22 cellular contexts compared by ENCODE assay signal in genomic region chr2:66281980-66282379, GRCh38.
"Had no signal": no experiment of that assay in that cellular context is flagged by ENCODE, and none has a peak within 500 bp of the region (broad histone marks: within the 10 kb centered on the region; RNA-seq: fewer than 3 reads in every experiment).

No MANE protein-coding gene starts in this region.

- H3K79me2 ChIP-seq: hepatocyte had no signal

- ATAC-seq: foreskin keratinocyte; gastroesophageal sphincter; heart left ventricle; left colon; left lung; left ventricle myocardium superior; naive thymus-derived CD4-positive, alpha-beta T cell had no signal

- H3K36me3 ChIP-seq: esophagus muscularis mucosa, gastroesophageal sphincter, heart left ventricle, left lung had no signal

- DNase-seq: dermis blood vessel endothelial cell; dorsolateral prefrontal cortex; effector CD4-positive, alpha-beta T cell; effector memory CD4-positive, alpha-beta T cell; heart left ventricle; hypothalamus; immature natural killer cell; islet precursor cell; kidney; left colon; left lung; left ventricle myocardium superior; mammary epithelial cell; mesenchymal stem cell; midbrain; naive thymus-derived CD4-positive, alpha-beta T cell had no signal

- H3K4me1 ChIP-seq: esophagus muscularis mucosa, foreskin keratinocyte, gastroesophageal sphincter, heart left ventricle, left lung had no signal

- H3K27me3 ChIP-seq: foreskin keratinocyte, gastroesophageal sphincter, heart left ventricle, hepatocyte, left lung had no signal

- H3K4me3 ChIP-seq: coronary artery, dorsolateral prefrontal cortex, esophagus muscularis mucosa, gastroesophageal sphincter, heart left ventricle, hepatocyte, left lung, lung had no signal

- H3K4me3 Mint-ChIP-seq: immature natural killer cell; naive thymus-derived CD4-positive, alpha-beta T cell had no signal

- H3K4me1 Mint-ChIP-seq: immature natural killer cell; naive thymus-derived CD4-positive, alpha-beta T cell had no signal

- H3K27ac ChIP-seq: coronary artery, dorsolateral prefrontal cortex, esophagus muscularis mucosa, foreskin keratinocyte, gastroesophageal sphincter, heart left ventricle, hepatocyte, left lung had no signal

- H3K4me2 ChIP-seq: hepatocyte had no signal

- H3K27ac Mint-ChIP-seq: immature natural killer cell; naive thymus-derived CD4-positive, alpha-beta T cell had no signal

- H3K36me3 Mint-ChIP-seq: immature natural killer cell; naive thymus-derived CD4-positive, alpha-beta T cell had no signal
